In the genomic region with DNA sequence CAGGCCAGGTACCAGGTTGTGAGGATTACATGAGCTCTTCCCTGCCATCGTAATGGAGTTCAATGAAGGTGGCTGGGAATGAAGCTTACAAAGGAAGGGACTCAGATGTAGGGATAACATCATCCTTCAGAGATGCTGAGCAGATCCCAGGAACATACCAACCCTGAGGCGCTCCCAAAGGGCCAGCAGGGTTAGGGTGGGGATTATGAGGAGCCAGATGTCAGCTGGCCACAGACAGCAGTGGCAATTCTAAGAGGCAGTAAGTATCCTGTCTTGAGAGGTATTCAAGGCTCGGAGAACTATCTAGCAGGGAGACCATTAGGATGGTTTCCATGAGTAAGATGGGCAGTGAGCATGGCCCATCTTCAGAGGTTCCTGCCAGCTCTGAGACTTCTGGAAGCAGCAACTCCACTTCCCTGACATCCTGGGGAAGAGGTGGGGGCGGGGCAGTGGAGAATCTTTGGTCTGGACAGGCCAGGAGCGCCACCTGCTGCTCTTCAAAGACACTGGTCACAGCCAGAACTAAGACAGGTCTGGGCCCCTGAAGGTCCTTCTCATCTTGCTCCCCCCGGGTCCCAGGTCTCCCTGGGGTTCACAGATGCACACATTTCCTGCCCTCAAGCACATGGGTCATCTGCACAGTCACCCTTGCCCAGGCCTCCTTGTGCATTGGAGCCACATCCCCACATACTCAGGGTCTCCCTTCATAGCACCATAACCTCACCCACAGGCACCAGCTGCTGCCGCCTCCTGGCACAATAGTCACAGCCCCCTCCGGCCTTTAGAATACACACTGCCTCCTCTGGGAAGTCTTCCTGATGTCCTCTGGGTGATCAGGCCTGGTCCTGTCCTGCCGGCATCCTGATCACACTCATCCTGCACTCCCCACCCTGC, we compare ENCODE assay signal across 8 cellular contexts. TPM values are rescaled to one million over a fixed set of nuclear protein-coding genes. Genes with fewer than 3 reads are reported as not detected.
DNase-seq lines count a peak whose midpoint lies in the region; ATAC-seq and TF ChIP-seq lines count a peak whose summit lies in the region.

No MANE protein-coding gene starts in this region.

- ATAC-seq in left cardiac atrium = peak; percentile 68
- no peak for ATAC-seq in HG02678 (IDR thresholded peaks at IDR 0.05; ENCODE audit: unreplicated experiment)
- no peak for ATAC-seq in HG03469 (IDR thresholded peaks at IDR 0.05; ENCODE audit: unreplicated experiment)

- intact Hi-C loops in left cardiac atrium (cut with DNase I) = loop anchor here (1.0 to 5.0 kb wide), 6 partner anchors 109 to 193 kb away; a partner anchor contains a TSS

- peak; percentile 63 for DNase-seq in GM04504 (ENCODE audit: low read depth)
- peak; percentile 76 for DNase-seq in NB4 (ENCODE audit: low read depth)
- DNase-seq in SK-N-DZ (ENCODE audit: low spot score) = peak; percentile 79
- DNase-seq in left cardiac atrium = peak; percentile 94
- peak; percentile 35 for DNase-seq in pulmonary artery endothelial cell (ENCODE audit: low read depth, low spot score)

- no peak for TF ChIP-seq POLR2A in NB4 (IDR thresholded peaks at IDR 0.05; ENCODE audit: extremely low read depth, insufficient read length)

- H3K4me3 ChIP-seq in NB4 (ENCODE audit: low read depth, low read length) = no peak overlapping the region

- TF ChIP-seq CTCF in NB4 (IDR thresholded peaks at IDR 0.05; ENCODE audit: low read depth, low read length) = peak; percentile 72

- H3K27ac ChIP-seq in angular gyrus (ENCODE audit: low read depth, low read length) = peak overlapping the region; percentile 62

RNA-seq across cellular contexts. Expression of a gene that starts 2.8 kb away (rescaled TPM):
- polyA plus RNA-seq in SK-N-DZ (2014; cell fraction: cytosol; rRNA removed) = 11.0 and 14.5 TPM in 2 replicates
- 9.0 and 9.3 TPM in 2 replicates for polyA plus RNA-seq in SK-N-DZ (2014; cell fraction: nucleus; rRNA removed)
- total RNA-seq in left cardiac atrium (10 to 100 TPM; 38.8 to 39.3 TPM), pulmonary artery endothelial cell (7.0 and 12.0 TPM in 2 replicates)

Comparison
In these comparisons a context has a peak if more than half of its experiments do, and no peak if none do; other contexts are left out.
1. DNase-seq: peak in every context shown above with its lines; median percentile 94 in left cardiac atrium; 79 in SK-N-DZ; 76 in NB4; 63 in GM04504; 35 in pulmonary artery endothelial cell.
2. ATAC-seq: peak in left cardiac atrium (2 of 2); none in HG02678 (single experiment) and HG03469 (single experiment).